Comparison of ENCODE assay signal across 23 cellular contexts in genomic region chr19:7971553-7972520, GRCh38. TPM values are rescaled to one million over a fixed set of nuclear protein-coding genes. Genes with fewer than 3 reads are reported as not detected.
DNase-seq lines count a peak whose midpoint lies in the region; TF ChIP-seq lines count a peak whose summit lies in the region.
"Had no signal": no experiment of that assay in that cellular context is flagged by ENCODE, and none has a peak within 500 bp of the region (broad histone marks: within the 10 kb centered on the region; RNA-seq: fewer than 3 reads in every experiment).

No MANE protein-coding gene starts in this region.

- peaks cover 14% of the 10 kb centered on the region for H3F3A ChIP-seq in neural progenitor cell (ENCODE audit: low read depth)

- peaks cover 2% of the 10 kb centered on the region for H3K27me3 Mint-ChIP-seq in neural progenitor cell (ENCODE audit: insufficient read depth, low read depth)
- H3K27me3 Mint-ChIP-seq: activated CD4-positive, alpha-beta memory T cell treated with anti-CD3 and anti-CD28 coated beads for 36 hours; activated naive CD8-positive, alpha-beta T cell treated with anti-CD3 and anti-CD28 coated beads, Interleukin-2, amount 50 U/mL, for 24 hours; natural killer cell treated with Interleukin-12 subunit alpha and Interleukin-12 subunit beta and Interleukin-15 and Interleukin-18, amount 100 ng/mL, for 72 hours; type B pancreatic cell had no signal

- H3K79me2 ChIP-seq in neural progenitor cell (ENCODE audit: low read depth) = peaks cover 17% of the 10 kb centered on the region

- H3K36me3 Mint-ChIP-seq in neural progenitor cell = peaks cover 26% of the 10 kb centered on the region

- peaks cover 61% of the 10 kb centered on the region for H4K20me1 ChIP-seq in neural progenitor cell (ENCODE audit: low read depth)

- TF ChIP-seq CTCF in neural progenitor cell (IDR thresholded peaks at IDR 0.05) = no peak

- H3K9me3 ChIP-seq in HUES48 (ENCODE audit: control insufficient read depth, insufficient read depth, low read length) (no peaks in the 10 kb centered on the region), neural progenitor cell (ENCODE audit: low read depth) (no peaks in the 10 kb centered on the region), SJCRH30 (replicated peaks) (no peaks in the 10 kb centered on the region)
- H3K9me3 ChIP-seq in effector memory CD4-positive, alpha-beta T cell (ENCODE audit: control insufficient read depth, low read length) = no peaks in the 10 kb centered on the region

- H3K4me1 ChIP-seq in HUES48 (ENCODE audit: control insufficient read depth, insufficient read depth, low read length) (peaks cover 7% of the 10 kb centered on the region), neural progenitor cell (no peaks in the 10 kb centered on the region), SJCRH30 (no peaks in the 10 kb centered on the region)
- no peaks in the 10 kb centered on the region for H3K4me1 ChIP-seq in effector memory CD4-positive, alpha-beta T cell (ENCODE audit: control insufficient read depth, insufficient read depth, low read length, poor library complexity, severe bottlenecking)

- H3K27ac ChIP-seq in HUES48 (ENCODE audit: low read depth, low read length) (peak overlapping the region; percentile 9), neural progenitor cell (peak overlapping the region; percentile 51), SJCRH30 (no peak overlapping the region)
- H3K27ac ChIP-seq in effector memory CD4-positive, alpha-beta T cell (ENCODE audit: insufficient read depth, low read length, poor library complexity, severe bottlenecking) = no peak overlapping the region
- H3K27ac ChIP-seq: brain microvascular endothelial cell, coronary artery, KMS-11, parathyroid adenoma had no signal

- DNase-seq in cerebellar cortex (ENCODE audit: low spot score) = peak; percentile 56
- DNase-seq in neural progenitor cell (ENCODE audit: low spot score) = no peak
- no peak for DNase-seq in DMS79 treated with DMSO at 0.1 percent for 48 hours (lab: John Stamatoyannopoulos, UW)
- no peak for DNase-seq in SJCRH30
- DNase-seq in effector memory CD4-positive, alpha-beta T cell = no peak
- DNase-seq: activated CD4-positive, alpha-beta memory T cell treated with anti-CD3 and anti-CD28 coated beads for 36 hours; activated CD4-positive, CD25-positive, alpha-beta regulatory T cell; activated effector memory CD4-positive, alpha-beta T cell treated with anti-CD3 and anti-CD28 coated beads, Interleukin-2, amount 50 U/mL, for 16 hours; activated naive CD8-positive, alpha-beta T cell treated with anti-CD3 and anti-CD28 coated beads, Interleukin-2, amount 50 U/mL, for 24 hours; brain microvascular endothelial cell; CD8-positive, alpha-beta T cell; GF-D8; HFFc6; kidney glomerular epithelial cell; midbrain; NCI-H2171 had no signal

- H3K36me3 ChIP-seq in HUES48 (ENCODE audit: control insufficient read depth, insufficient read depth, low read length) = peaks cover 71% of the 10 kb centered on the region
- H3K36me3 ChIP-seq in neural progenitor cell = no peaks in the 10 kb centered on the region
- peaks cover 40% of the 10 kb centered on the region for H3K36me3 ChIP-seq in SJCRH30
- H3K36me3 ChIP-seq in effector memory CD4-positive, alpha-beta T cell (ENCODE audit: control insufficient read depth, insufficient read depth, low read length) = peaks cover 58% of the 10 kb centered on the region

- H3K4me1 Mint-ChIP-seq in neural progenitor cell = no peaks in the 10 kb centered on the region
- H3K4me1 Mint-ChIP-seq: activated naive CD8-positive, alpha-beta T cell treated with anti-CD3 and anti-CD28 coated beads, Interleukin-2, amount 50 U/mL, for 24 hours had no signal

- H3K9me3 Mint-ChIP-seq in neural progenitor cell = no peaks in the 10 kb centered on the region
- H3K9me3 Mint-ChIP-seq: activated CD4-positive, alpha-beta memory T cell treated with anti-CD3 and anti-CD28 coated beads for 36 hours; activated naive CD8-positive, alpha-beta T cell treated with anti-CD3 and anti-CD28 coated beads, Interleukin-2, amount 50 U/mL, for 24 hours; CD8-positive, alpha-beta T cell; HFFc6; natural killer cell treated with Interleukin-12 subunit alpha and Interleukin-12 subunit beta and Interleukin-15 and Interleukin-18, amount 100 ng/mL, for 72 hours; type B pancreatic cell had no signal

- H3K4me3 ChIP-seq in HUES48 (ENCODE audit: low read depth, low read length) (no peak overlapping the region), neural progenitor cell (no peak overlapping the region), SJCRH30 (no peak overlapping the region)
- no peak overlapping the region for H3K4me3 ChIP-seq in effector memory CD4-positive, alpha-beta T cell (ENCODE audit: insufficient read depth, low read depth, low read length, poor library complexity, severe bottlenecking)
- H3K4me3 ChIP-seq: coronary artery had no signal

- H3K4me2 ChIP-seq in neural progenitor cell = no peak overlapping the region
- H3K4me2 ChIP-seq: KMS-11 had no signal

- H3K9ac ChIP-seq in HUES48 (ENCODE audit: low read depth, low read length) (no peak overlapping the region), neural progenitor cell (no peak overlapping the region)
- H3K9ac ChIP-seq: KMS-11, parathyroid adenoma had no signal

- H3K27me3 ChIP-seq in HUES48 (ENCODE audit: control insufficient read depth, insufficient read depth, low read length) (no peaks in the 10 kb centered on the region), neural progenitor cell (no peaks in the 10 kb centered on the region), SJCRH30 (no peaks in the 10 kb centered on the region)
- H3K27me3 ChIP-seq in effector memory CD4-positive, alpha-beta T cell (replicated peaks; ENCODE audit: control insufficient read depth, insufficient read depth, low read length, poor library complexity, severe bottlenecking) = no peaks in the 10 kb centered on the region
- H3K27me3 ChIP-seq: brain microvascular endothelial cell had no signal

- H3K27ac Mint-ChIP-seq in neural progenitor cell = no peak overlapping the region
- H3K27ac Mint-ChIP-seq: activated CD4-positive, alpha-beta memory T cell treated with anti-CD3 and anti-CD28 coated beads for 36 hours; activated naive CD8-positive, alpha-beta T cell treated with anti-CD3 and anti-CD28 coated beads, Interleukin-2, amount 50 U/mL, for 24 hours; CD8-positive, alpha-beta T cell; HFFc6; natural killer cell treated with Interleukin-12 subunit alpha and Interleukin-12 subunit beta and Interleukin-15 and Interleukin-18, amount 100 ng/mL, for 72 hours had no signal

- H2AFZ ChIP-seq in neural progenitor cell (replicated peaks) = no peak overlapping the region
- H2AFZ ChIP-seq: parathyroid adenoma had no signal

- no peak overlapping the region for H3K4me3 Mint-ChIP-seq in neural progenitor cell
- H3K4me3 Mint-ChIP-seq: activated CD4-positive, alpha-beta memory T cell treated with anti-CD3 and anti-CD28 coated beads for 36 hours; activated naive CD8-positive, alpha-beta T cell treated with anti-CD3 and anti-CD28 coated beads, Interleukin-2, amount 50 U/mL, for 24 hours; CD8-positive, alpha-beta T cell; HFFc6; natural killer cell treated with Interleukin-12 subunit alpha and Interleukin-12 subunit beta and Interleukin-15 and Interleukin-18, amount 100 ng/mL, for 72 hours; type B pancreatic cell had no signal

RNA-seq across cellular contexts. Expression of gene TIMM44, which starts 28.4 kb away (rescaled TPM):
- total RNA-seq in neural progenitor cell (ENCODE audit: low replicate concordance) = 43.7 and 59.5 TPM in 2 replicates
- 49.5 and 55.2 TPM in 2 replicates for total RNA-seq in SJCRH30 (2014; rRNA removed; shearing (Covaris generic))

RNA-seq across cellular contexts. Expression of gene ELAVL1, which starts 33.6 kb away (rescaled TPM):
- 108 TPM in 2 replicates for total RNA-seq in neural progenitor cell (ENCODE audit: low replicate concordance)
- total RNA-seq in SJCRH30 (2014; rRNA removed; shearing (Covaris generic)) = 79.4 and 79.6 TPM in 2 replicates

RNA-seq across cellular contexts. Expression of gene CTXN1, which starts 45.9 kb away (rescaled TPM):
- total RNA-seq in neural progenitor cell (ENCODE audit: low replicate concordance) = 3.7 and 34.3 TPM in 2 replicates
- 1.0 TPM in 2 replicates for total RNA-seq in SJCRH30 (2014; rRNA removed; shearing (Covaris generic))
- total RNA-seq: CD8-positive, alpha-beta T cell had no signal

RNA-seq across cellular contexts. Expression of gene SNAPC2, which starts 51.7 kb away (rescaled TPM):
- 5.7 and 20.7 TPM in 2 replicates for total RNA-seq in neural progenitor cell (ENCODE audit: low replicate concordance)
- total RNA-seq in SJCRH30 (2014; rRNA removed; shearing (Covaris generic)) = 15.8 and 17.4 TPM in 2 replicates

RNA-seq across cellular contexts. Expression of gene TGFBR3L, which starts 57.2 kb away (rescaled TPM):
- 0.99 and 1.8 TPM in 2 replicates for total RNA-seq in neural progenitor cell (ENCODE audit: low replicate concordance)
- total RNA-seq in SJCRH30 (2014; rRNA removed; shearing (Covaris generic)) = not detected in 2 replicates
- total RNA-seq: HT-29 had no signal

Comparison
In these comparisons a context has a peak if more than half of its experiments do, and no peak if none do; other contexts are left out.
1. H3K27ac ChIP-seq: peak in HUES48 (single experiment) and neural progenitor cell (single experiment); none in SJCRH30 (single experiment) and effector memory CD4-positive, alpha-beta T cell (single experiment).